34 cellular contexts compared by ENCODE assay signal in genomic region chr12:132235116-132235820, GRCh38.
"Had no signal": no experiment of that assay in that cellular context is flagged by ENCODE, and none has a peak within 500 bp of the region (broad histone marks: within the 10 kb centered on the region; RNA-seq: fewer than 3 reads in every experiment).

No MANE protein-coding gene starts in this region.

- H3K4me3 ChIP-seq: ascending aorta, cardiac muscle cell, PC-9, SJSA1 had no signal

- H3K27me3 Mint-ChIP-seq: central memory CD8-positive, alpha-beta T cell; T-cell; T-helper 17 cell had no signal

- H3K36me3 Mint-ChIP-seq: activated naive CD8-positive, alpha-beta T cell treated with anti-CD3 and anti-CD28 coated beads for 36 hours; T-cell had no signal

- H3K4me1 Mint-ChIP-seq: activated naive CD8-positive, alpha-beta T cell treated with anti-CD3 and anti-CD28 coated beads for 36 hours; central memory CD8-positive, alpha-beta T cell; T-cell had no signal

- H3K36me3 ChIP-seq: ascending aorta, cardiac muscle cell, SJSA1, WERI-Rb-1 had no signal

- H3K27ac ChIP-seq: ascending aorta, cardiac muscle cell, KMS-11, PC-9, SJSA1, WERI-Rb-1 had no signal

- H3K4me3 Mint-ChIP-seq: activated CD8-positive, alpha-beta T cell treated with anti-CD3 and anti-CD28 coated beads, Interleukin-2, amount 10 ng/mL, durations not matched to agents 7 days and 5 days; activated naive CD8-positive, alpha-beta T cell treated with anti-CD3 and anti-CD28 coated beads for 36 hours; activated T-cell treated with anti-CD3 and anti-CD28 coated beads, Interleukin-2, amount 50 U/mL, for 4 hours; activated T-helper 1 cell treated with anti-CD3 and anti-CD28 coated beads, Interleukin-12 subunit alpha, Interleukin-12 subunit beta, Interleukin-2, Interleukin-4 antibody, amounts not matched to agents 30 ng/mL and 10 ng/mL and 1 ng/mL, durations not matched to agents 14 hours and 24 hours and 36 hours; central memory CD8-positive, alpha-beta T cell; T-cell; T-helper 17 cell had no signal

- DNase-seq: activated CD4-positive, alpha-beta T cell treated with anti-CD3 and anti-CD28 coated beads for 1 hour; activated CD4-positive, alpha-beta T cell treated with anti-CD3 and anti-CD28 coated beads for 48 hours; activated CD4-positive, alpha-beta T cell treated with anti-CD3 and anti-CD28 coated beads, Interleukin-2, amount 50 U/mL, for 4 hours; activated CD4-positive, CD25-positive, alpha-beta regulatory T cell; activated CD8-positive, alpha-beta T cell treated with anti-CD3 and anti-CD28 coated beads, Interleukin-2, amount 10 ng/mL, durations not matched to agents 7 days and 5 days; activated gamma-delta T cell treated with Interleukin-2 at 50 U/mL for 16 hours; activated naive CD4-positive, alpha-beta T cell treated with anti-CD3 and anti-CD28 coated beads, Interleukin-2, amount 50 U/mL, for 16 hours; activated naive CD8-positive, alpha-beta T cell treated with anti-CD3 and anti-CD28 coated beads for 36 hours; activated T-cell treated with anti-CD3 and anti-CD28 coated beads, Interleukin-2, amount 50 U/mL, for 4 hours; amygdala; NCI-H1092 treated with DMSO at 0.1 percent for 48 hours; NCI-H1417; NCI-H146; NCI-H187; NCI-H2029 treated with DMSO at 0.1 percent for 48 hours; NCI-H2107; NCI-H2171; NCI-H510A; NCI-H526; NCI-H748 treated with DMSO at 0.1 percent for 48 hours; NK-92 treated with Interleukin-12 subunit alpha and Interleukin-12 subunit beta, amount 100 ng/mL, for 24 hours; PC-9; SHP77 treated with DMSO at 0.1 percent for 48 hours; SK-N-SH; T-cell; T-helper 17 cell; T1000; WERI-Rb-1 had no signal

- H3K9me3 ChIP-seq: ascending aorta, SJSA1, SK-N-SH had no signal

- H3K4me1 ChIP-seq: ascending aorta, SJSA1 had no signal

- H3K9me3 Mint-ChIP-seq: activated naive CD8-positive, alpha-beta T cell treated with anti-CD3 and anti-CD28 coated beads for 36 hours; activated T-cell treated with anti-CD3 and anti-CD28 coated beads, Interleukin-2, amount 50 U/mL, for 4 hours; central memory CD8-positive, alpha-beta T cell; T-cell had no signal

- H3K27ac Mint-ChIP-seq: activated CD8-positive, alpha-beta T cell treated with anti-CD3 and anti-CD28 coated beads, Interleukin-2, amount 10 ng/mL, durations not matched to agents 7 days and 5 days; activated naive CD8-positive, alpha-beta T cell treated with anti-CD3 and anti-CD28 coated beads for 36 hours; activated T-helper 1 cell treated with anti-CD3 and anti-CD28 coated beads, Interleukin-12 subunit alpha, Interleukin-12 subunit beta, Interleukin-2, Interleukin-4 antibody, amounts not matched to agents 30 ng/mL and 10 ng/mL and 1 ng/mL, durations not matched to agents 14 hours and 24 hours and 36 hours; T-cell; T-helper 17 cell had no signal

- ATAC-seq: activated CD8-positive, alpha-beta T cell treated with anti-CD3 and anti-CD28 coated beads, Interleukin-2, amount 10 ng/mL, durations not matched to agents 7 days and 5 days; activated T-cell treated with anti-CD3 and anti-CD28 coated beads, Interleukin-2, amount 50 U/mL, for 4 hours; T-cell; T-helper 17 cell had no signal
